ENCODE assay signal across 21 cellular contexts in the genomic region with DNA sequence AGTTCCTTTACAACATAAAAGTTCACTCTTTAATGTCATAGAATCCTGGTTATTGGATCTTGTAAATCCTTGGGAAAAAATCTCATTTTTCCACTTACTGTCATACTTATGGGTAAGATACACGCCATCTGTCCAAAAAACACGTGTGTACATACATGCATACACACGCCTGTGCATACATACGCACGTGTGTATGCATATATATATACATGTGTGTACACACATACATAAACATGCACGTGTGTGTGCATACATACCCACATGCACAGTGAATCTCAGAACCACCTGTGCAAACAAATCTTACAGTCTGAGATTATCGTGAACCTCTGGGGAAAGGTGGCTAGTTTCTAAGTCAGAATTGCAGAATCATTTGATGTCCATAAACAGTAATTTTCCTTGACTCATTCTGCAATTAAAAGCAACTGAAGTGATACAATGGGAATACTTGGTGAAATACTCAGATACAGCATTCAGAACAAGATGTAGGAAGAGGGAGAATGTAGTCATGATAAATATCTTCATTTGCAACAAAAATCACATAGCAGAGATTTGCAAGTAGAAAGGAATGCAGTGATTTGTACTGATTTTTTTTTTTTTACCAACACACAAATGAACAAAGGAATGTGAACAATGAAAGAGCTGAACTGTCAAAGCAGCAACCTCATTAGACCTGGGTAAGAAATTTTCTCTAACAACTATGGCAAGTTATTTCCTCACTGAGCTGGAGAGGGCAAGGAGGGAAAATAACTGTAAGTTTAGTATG.
DNase-seq lines count a peak whose midpoint lies in the region; ATAC-seq, FAIRE-seq and TF ChIP-seq lines count a peak whose summit lies in the region.
"Had no signal": no experiment of that assay in that cellular context is flagged by ENCODE, and none has a peak within 500 bp of the region (broad histone marks: within the 10 kb centered on the region; RNA-seq: fewer than 3 reads in every experiment).

No MANE protein-coding gene starts in this region.

- TF ChIP-seq POLR2A in HepG2 (IDR thresholded peaks at IDR 0.05; ENCODE audit: insufficient read depth in 1 of 2, low read depth in 2 of 2, low read length in 2 of 2), result no peak
- TF ChIP-seq POLR2A in right lobe of liver (IDR thresholded peaks at IDR 0.05), result no peak

- H3K27ac ChIP-seq in HepG2 (ENCODE audit: extremely low read length, insufficient read depth, low read length) (no peak overlapping the region), right lobe of liver (no peak overlapping the region), RWPE2 (ENCODE audit: poor library complexity, severe bottlenecking) (peak overlapping the region; percentile 63)
- H3K27ac ChIP-seq: lower lobe of right lung, uterus, WERI-Rb-1 had no signal

- H3K4me1 ChIP-seq in HepG2 (ENCODE audit: insufficient read depth, low read length) (no peaks in the 10 kb centered on the region), right lobe of liver (no peaks in the 10 kb centered on the region), RWPE2 (ENCODE audit: insufficient read depth, poor library complexity, severe bottlenecking) (peaks cover 22% of the 10 kb centered on the region)
- H3K4me1 ChIP-seq: lower lobe of right lung, uterus had no signal

- H3K4me2 ChIP-seq in HepG2 (ENCODE audit: low read depth, low read length), result no peak overlapping the region

- no TSS peak for BruUV-seq in HepG2 (replicated peaks; lab: Mats Ljungman, UMichigan)

- H3K36me3 ChIP-seq in HepG2 (replicated peaks in 1 of 2; ENCODE audit: control insufficient read depth in 1 of 2, insufficient read depth in 2 of 2, low read length in 2 of 2) (no peaks in the 10 kb centered on the region), right lobe of liver (no peaks in the 10 kb centered on the region), RWPE2 (ENCODE audit: low read depth) (no peaks in the 10 kb centered on the region)
- H3K36me3 ChIP-seq: lower lobe of right lung, uterus, WERI-Rb-1 had no signal

- TF ChIP-seq RAD21 in HepG2 (CRISPR knock-in tag; IDR thresholded peaks at IDR 0.05), result no peak

- H3K79me2 ChIP-seq in HepG2 (ENCODE audit: insufficient read depth, low read length), result no peaks in the 10 kb centered on the region

- POLR2A ChIA-PET in HepG2 (lab: Yijun Ruan, JAX), result no interaction called here

- CTCF ChIA-PET in HepG2 (lab: Yijun Ruan, JAX; ENCODE audit: low intra/inter-chr PET ratio, low total read pairs), result no interaction called here

- WGBS in HepG2 (ENCODE audit: low lambda C conversion rate), result 4% methylated on average over 7 of the region's 7 CpGs
- 48% methylated on average over 7 of the region's 7 CpGs for WGBS in right lobe of liver (ENCODE audit: insufficient coverage, low coverage, low lambda C conversion rate, missing lambda C conversion rate)

- TF ChIP-seq EP300 in HepG2 (IDR thresholded peaks at IDR 0.05; ENCODE audit: low read depth in 2 of 2, low read length in 2 of 2) (no peak), HepG2 (CRISPR knock-in tag; IDR thresholded peaks at IDR 0.05; ENCODE audit: borderline replicate concordance) (no peak)

- no peak overlapping the region for H3K4me3 ChIP-seq in HepG2 (replicated peaks in 1 of 3; ENCODE audit: insufficient read depth in 1 of 3, low read depth in 2 of 3, low read length in 3 of 3)
- H3K4me3 ChIP-seq in right lobe of liver, result no peak overlapping the region
- H3K4me3 ChIP-seq in RWPE2 (ENCODE audit: severe bottlenecking), result no peak overlapping the region
- H3K4me3 ChIP-seq in fibroblast of the aortic adventitia (ENCODE audit: low read depth, low read length), result no peak overlapping the region
- H3K4me3 ChIP-seq: lower lobe of right lung, uterus had no signal

- no peaks in the 10 kb centered on the region for H4K20me1 ChIP-seq in HepG2 (ENCODE audit: insufficient read depth, low read length)

- no peaks in the 10 kb centered on the region for H3K27me3 ChIP-seq in HepG2 (ENCODE audit: control insufficient read depth in 1 of 2, insufficient read depth in 2 of 2, low read length in 2 of 2)
- H3K27me3 ChIP-seq in right lobe of liver, result no peaks in the 10 kb centered on the region
- no peaks in the 10 kb centered on the region for H3K27me3 ChIP-seq in RWPE2 (ENCODE audit: insufficient read depth, poor library complexity, severe bottlenecking)
- H3K27me3 ChIP-seq: uterus had no signal

- ATAC-seq in HepG2, result no peak
- no peak for ATAC-seq in right lobe of liver
- ATAC-seq in RWPE2 (ENCODE audit: low read depth), result peak; percentile 72
- ATAC-seq in GM21723 (IDR thresholded peaks at IDR 0.05; ENCODE audit: unreplicated experiment), result no peak
- ATAC-seq: activated CD8-positive, alpha-beta T cell treated with anti-CD3 and anti-CD28 coated beads, Interleukin-2, amount 10 ng/mL, durations not matched to agents 7 days and 5 days; lower lobe of right lung; naive thymus-derived CD4-positive, alpha-beta T cell; stimulated activated naive CD8-positive, alpha-beta T cell treated with anti-CD3 and anti-CD28 coated beads, Interleukin-15, amount 100 ng/mL, for 72 hours had no signal

- DNase-seq in HepG2 (ENCODE audit: low spot score), result no peak
- DNase-seq in right lobe of liver, result no peak
- DNase-seq in RWPE2 (ENCODE audit: low spot score), result no peak
- peak; percentile 66 for DNase-seq in fibroblast of the aortic adventitia (ENCODE audit: low read depth)
- DNase-seq in urothelium cell line (ENCODE audit: low spot score), result no peak
- DNase-seq in activated CD4-positive, alpha-beta T cell treated with anti-CD3 and anti-CD28 coated beads, Interleukin-2, amount 50 U/mL, for 48 hours, result no peak
- no peak for DNase-seq in NCI-H2171 treated with DMSO at 0.1 percent for 48 hours (lab: John Stamatoyannopoulos, UW)
- DNase-seq: activated CD8-positive, alpha-beta T cell treated with anti-CD3 and anti-CD28 coated beads, Interleukin-2, amount 10 ng/mL, durations not matched to agents 7 days and 5 days; H7; lower lobe of right lung; naive thymus-derived CD4-positive, alpha-beta T cell; NCI-H2029; NCI-H524 treated with DMSO at 0.1 percent for 48 hours; stimulated activated CD4-positive, alpha-beta T cell treated with anti-CD3 and anti-CD28 coated beads, Interleukin-15, amount 100 ng/mL, for 24 hours; stimulated activated naive CD8-positive, alpha-beta T cell treated with anti-CD3 and anti-CD28 coated beads, Interleukin-15, amount 100 ng/mL, for 72 hours; T-helper 1 cell; uterus; WERI-Rb-1 had no signal

- H3K9me3 ChIP-seq in HepG2 (ENCODE audit: low read length) (no peaks in the 10 kb centered on the region), right lobe of liver (no peaks in the 10 kb centered on the region), RWPE2 (ENCODE audit: severe bottlenecking) (no peaks in the 10 kb centered on the region)
- H3K9me3 ChIP-seq: lower lobe of right lung, uterus had no signal

- no peak for FAIRE-seq in HepG2 (lab: Jason Lieb, UNC)
- FAIRE-seq in urothelium cell line (lab: Jason Lieb, UNC), result peak; percentile 88
- FAIRE-seq: A204.1, GM12892 had no signal

- no peak overlapping the region for H2AFZ ChIP-seq in HepG2 (ENCODE audit: low read length)

- TF ChIP-seq CTCF in HepG2 (CRISPR knock-in tag; IDR thresholded peaks at IDR 0.05) (no peak), right lobe of liver (IDR thresholded peaks at IDR 0.05) (no peak), RWPE2 (IDR thresholded peaks at IDR 0.05; ENCODE audit: poor library complexity, severe bottlenecking) (no peak), fibroblast of the aortic adventitia (IDR thresholded peaks at IDR 0.05; ENCODE audit: insufficient read depth, low read length) (no peak)

- no peak overlapping the region for H3K9ac ChIP-seq in HepG2 (ENCODE audit: insufficient read depth, low read depth, low read length)

- intact Hi-C loops in HepG2 (cut with micrococcal nuclease; ENCODE audit: unreplicated experiment) (no loop called here), right lobe of liver (cut with DNase I) (no loop called here)

- in situ Hi-C loops in HepG2 (cut with HindIII; ENCODE audit: extremely low pct_ligation_motif_present, low pct_unique_long_range_greater_than_20kb), result no loop called here

TF ChIP-seq in HepG2, 621 proteins besides CTCF, POLR2A, EP300 and RAD21:
- no peak for TF ChIP-seq RAD51 (IDR thresholded peaks at IDR 0.05; ENCODE audit: borderline replicate concordance)
- TF ChIP-seq ZNF282 (IDR thresholded peaks at IDR 0.05; ENCODE audit: partially characterized antibody), result no peak
- no peak for TF ChIP-seq FOXK1 (CRISPR knock-in tag; IDR thresholded peaks at IDR 0.05; ENCODE audit: borderline replicate concordance, low read depth)
- TF ChIP-seq, protein P1, sequence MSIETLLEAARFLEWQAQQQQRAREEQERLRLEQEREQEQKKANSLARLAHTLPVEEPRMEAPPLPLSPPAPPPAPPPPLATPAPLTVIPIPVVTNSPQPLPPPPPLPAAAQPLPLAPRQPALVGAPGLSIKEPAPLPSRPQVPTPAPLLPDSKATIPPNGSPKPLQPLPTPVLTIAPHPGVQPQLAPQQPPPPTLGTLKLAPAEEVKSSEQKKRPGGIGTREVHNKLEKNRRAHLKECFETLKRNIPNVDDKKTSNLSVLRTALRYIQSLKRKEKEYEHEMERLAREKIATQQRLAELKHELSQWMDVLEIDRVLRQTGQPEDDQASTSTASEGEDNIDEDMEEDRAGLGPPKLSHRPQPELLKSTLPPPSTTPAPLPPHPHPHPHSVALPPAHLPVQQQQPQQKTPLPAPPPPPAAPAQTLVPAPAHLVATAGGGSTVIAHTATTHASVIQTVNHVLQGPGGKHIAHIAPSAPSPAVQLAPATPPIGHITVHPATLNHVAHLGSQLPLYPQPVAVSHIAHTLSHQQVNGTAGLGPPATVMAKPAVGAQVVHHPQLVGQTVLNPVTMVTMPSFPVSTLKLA (IDR thresholded peaks at IDR 0.05), result peak; percentile 96
- TF ChIP-seq, protein P2, sequence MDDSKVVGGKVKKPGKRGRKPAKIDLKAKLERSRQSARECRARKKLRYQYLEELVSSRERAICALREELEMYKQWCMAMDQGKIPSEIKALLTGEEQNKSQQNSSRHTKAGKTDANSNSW (CRISPR knock-in tag; IDR thresholded peaks at IDR 0.05; ENCODE audit: borderline replicate concordance), result no peak
- TF ChIP-seq, protein P3, sequence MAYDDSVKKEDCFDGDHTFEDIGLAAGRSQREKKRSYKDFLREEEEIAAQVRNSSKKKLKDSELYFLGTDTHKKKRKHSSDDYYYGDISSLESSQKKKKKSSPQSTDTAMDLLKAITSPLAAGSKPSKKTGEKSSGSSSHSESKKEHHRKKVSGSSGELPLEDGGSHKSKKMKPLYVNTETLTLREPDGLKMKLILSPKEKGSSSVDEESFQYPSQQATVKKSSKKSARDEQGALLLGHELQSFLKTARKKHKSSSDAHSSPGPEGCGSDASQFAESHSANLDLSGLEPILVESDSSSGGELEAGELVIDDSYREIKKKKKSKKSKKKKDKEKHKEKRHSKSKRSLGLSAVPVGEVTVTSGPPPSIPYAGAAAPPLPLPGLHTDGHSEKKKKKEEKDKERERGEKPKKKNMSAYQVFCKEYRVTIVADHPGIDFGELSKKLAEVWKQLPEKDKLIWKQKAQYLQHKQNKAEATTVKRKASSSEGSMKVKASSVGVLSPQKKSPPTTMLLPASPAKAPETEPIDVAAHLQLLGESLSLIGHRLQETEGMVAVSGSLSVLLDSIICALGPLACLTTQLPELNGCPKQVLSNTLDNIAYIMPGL (CRISPR knock-in tag; IDR thresholded peaks at IDR 0.05; ENCODE audit: borderline replicate concordance in 1 of 2, low read depth in 1 of 2), result no peak
TF ChIP-seq in HepG2: peak in this region for 1.
